In the genomic region with DNA sequence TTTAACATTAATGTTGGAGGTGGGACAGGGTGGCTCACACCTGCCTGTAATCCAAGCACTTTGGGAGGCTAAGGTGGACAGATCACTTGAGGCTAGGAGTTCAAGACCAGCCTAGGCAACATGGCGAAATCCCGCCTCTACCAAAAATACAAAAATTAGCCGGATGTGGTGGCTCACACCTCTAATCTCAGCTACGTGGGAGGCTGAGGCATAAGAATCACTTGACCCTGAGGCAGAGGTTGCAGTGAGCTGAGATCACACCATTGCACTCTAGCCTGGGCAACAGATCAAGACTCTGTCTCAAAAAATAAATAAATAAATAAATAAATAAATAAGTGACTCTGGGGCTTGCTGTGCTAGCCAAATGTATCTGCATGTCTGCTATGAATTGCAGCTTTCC, we compare ENCODE assay signal across 2 cellular contexts.
TF ChIP-seq lines count a peak whose summit lies in the region.

No MANE protein-coding gene starts in this region.

TF ChIP-seq in HEK293, 187 proteins besides CTCF, POLR2A, EP300 and RAD21:
- TF ChIP-seq ZNF426 (tag by site-specific recombination; IDR thresholded peaks at IDR 0.05) (peak; percentile 21; the same call in 1 of the 2 replicates), ZNF394 (tag by site-specific recombination; IDR thresholded peaks at IDR 0.05; ENCODE audit: borderline replicate concordance) (peak; percentile 32; the same call in 1 of the 2 replicates)
TF ChIP-seq in HEK293: peak in this region for 2; not testable (repeated sequence) for 185.

TF ChIP-seq in GM12878, 131 proteins besides CTCF, POLR2A, EP300 and RAD21:
- peak; percentile 44; the same call in 1 of the 2 replicates for TF ChIP-seq NR2F1 (conservative IDR thresholded peaks at IDR 0.05)
